8 cellular contexts compared by ENCODE assay signal in the genomic region with DNA sequence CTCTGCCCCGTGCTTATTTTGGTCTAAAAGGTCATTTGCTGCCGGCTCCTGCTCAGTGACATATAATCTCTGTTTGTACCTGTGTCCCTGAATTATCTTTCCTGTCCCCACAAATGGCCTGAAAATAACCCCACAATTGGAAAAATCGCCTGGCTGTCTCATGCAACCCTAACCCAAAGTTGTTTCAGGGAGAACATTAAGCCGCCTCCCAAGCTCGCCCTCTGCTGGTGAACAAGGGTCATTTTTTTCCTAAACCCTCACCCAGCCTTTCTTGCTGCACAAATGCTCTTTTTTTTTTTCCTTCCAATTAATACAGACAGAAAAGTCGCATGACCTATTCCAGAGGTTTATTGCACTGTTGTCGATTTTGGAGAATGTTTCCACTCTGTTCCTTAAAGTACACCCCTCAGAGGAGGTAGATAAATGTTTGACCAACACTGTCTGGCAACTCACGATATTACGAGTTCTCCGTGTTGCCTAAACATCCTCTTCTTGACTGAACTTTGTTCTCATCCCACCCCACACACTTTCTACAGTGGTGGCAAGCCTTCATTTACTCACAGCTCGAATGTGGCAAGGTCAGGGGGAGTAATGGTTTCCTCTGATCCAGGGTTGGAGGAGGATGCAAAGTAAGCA.
DNase-seq lines count a peak whose midpoint lies in the region; ATAC-seq and TF ChIP-seq lines count a peak whose summit lies in the region.

No MANE protein-coding gene starts in this region.

- no peaks in the 10 kb centered on the region for H3K79me2 ChIP-seq in OCI-LY1 (ENCODE audit: insufficient read depth, low read length)

- peak overlapping the region in 1 of 2 donors; percentile 41 for H3K27ac Mint-ChIP-seq in natural killer cell

- H3K27me3 Mint-ChIP-seq in natural killer cell (ENCODE audit: low read depth in 2 of 2) = no peaks in the 10 kb centered on the region

- H3K4me3 Mint-ChIP-seq in natural killer cell = peak overlapping the region; percentile 54

- no peak overlapping the region for H2AFZ ChIP-seq in OCI-LY1 (ENCODE audit: low read length)

- intact Hi-C loops in natural killer cell (cut with micrococcal nuclease) = loop anchor here (1.0 to 10.0 kb wide), 3 partner anchors 249 to 1379 kb away; a partner anchor contains a TSS

- no peaks in the 10 kb centered on the region for H3K9me3 Mint-ChIP-seq in natural killer cell

- H3K27me3 ChIP-seq in OCI-LY1 (ENCODE audit: insufficient read depth, low read length) = no peaks in the 10 kb centered on the region

- H4K20me1 ChIP-seq in OCI-LY1 (ENCODE audit: insufficient read depth, low read length) = no peaks in the 10 kb centered on the region

- DNase-seq in Daoy (ENCODE audit: low read depth) (peak; percentile 84), activated T-cell treated with anti-CD3 and anti-CD28 coated beads for 48 hours (ENCODE audit: low read depth) (peak; percentile 29), natural killer cell (peak; percentile 42)
- peak; percentile 6 to 78 (median 42) for DNase-seq in stimulated activated naive CD4-positive, alpha-beta T cell (lab: John Stamatoyannopoulos, UW)

- no peaks in the 10 kb centered on the region for H3K9me2 ChIP-seq in OCI-LY1 (ENCODE audit: low read depth, low read length)

- no peaks in the 10 kb centered on the region for H3F3A ChIP-seq in OCI-LY1 (ENCODE audit: insufficient read depth, low read length)

- no peaks in the 10 kb centered on the region for H3K36me3 ChIP-seq in OCI-LY1 (ENCODE audit: insufficient read depth, low read length)

- H3K4me2 ChIP-seq in OCI-LY1 (ENCODE audit: low read length) = no peak overlapping the region

- peak; percentile 84 for TF ChIP-seq CTCF in OCI-LY1 (IDR thresholded peaks at IDR 0.05; ENCODE audit: low read length)
- TF ChIP-seq CTCF in natural killer cell (IDR thresholded peaks at IDR 0.05) = peak; percentile 76

- no peaks in the 10 kb centered on the region for H3K36me3 Mint-ChIP-seq in natural killer cell

- no peak overlapping the region for H3K9ac ChIP-seq in OCI-LY1 (ENCODE audit: low read length)

- H3K4me1 ChIP-seq in OCI-LY1 (ENCODE audit: insufficient read depth, low read length, severe bottlenecking) = peaks cover 1% of the 10 kb centered on the region

- H3K4me3 ChIP-seq in OCI-LY1 (ENCODE audit: low read depth, low read length, poor library complexity, severe bottlenecking) = no peak overlapping the region

- peaks cover 8 to 10% of the 10 kb centered on the region in 2 donors for H3K4me1 Mint-ChIP-seq in natural killer cell

- H3K9me3 ChIP-seq in OCI-LY1 (ENCODE audit: low read length) = no peaks in the 10 kb centered on the region

- H3K27ac ChIP-seq in OCI-LY1 (ENCODE audit: low read depth, low read length, poor library complexity, severe bottlenecking) = no peak overlapping the region

- ATAC-seq in HG02938 (IDR thresholded peaks at IDR 0.05; ENCODE audit: unreplicated experiment) = peak; percentile 57
- peak; percentile 46 for ATAC-seq in esophagus mucosa
- ATAC-seq in natural killer cell = peak in 2 of 3 donors; percentile 75 to 76
- no peak for ATAC-seq in HG03139 (IDR thresholded peaks at IDR 0.05; ENCODE audit: unreplicated experiment)

Comparison
In these comparisons a context has a peak if more than half of its experiments do, and no peak if none do; other contexts are left out.
1. DNase-seq: peak in every context shown above with its lines; median percentile 84 in Daoy; 42 in natural killer cell; 42 in stimulated activated naive CD4-positive, alpha-beta T cell; 29 in activated T-cell treated with anti-CD3 and anti-CD28 coated beads for 48 hours.